8 cellular contexts compared by ENCODE assay signal in genomic region chr6:36765943-36766648, GRCh38.
A peak's percentile ranks its signal among the peaks of the same experiment; 100 is the strongest.
DNase-seq lines count a peak whose midpoint lies in the region; ATAC-seq and TF ChIP-seq lines count a peak whose summit lies in the region.

No MANE protein-coding gene starts in this region.

- H3K4me3 ChIP-seq in AG04450 (ENCODE audit: low read depth, low read length), result no peak overlapping the region
- H3K4me3 ChIP-seq in lung, result no peak overlapping the region

- peaks cover 0 to 6% of the 10 kb centered on the region in 2 donors for H3K4me1 ChIP-seq in lung (ENCODE audit: control insufficient read depth in 2 of 2, insufficient read depth in 2 of 2, low read length in 2 of 2)

- WGBS in lung, 2 donors, result 27 to 29% methylated on average over 13 of the region's 13 CpGs

- no peaks in the 10 kb centered on the region for H3K36me3 ChIP-seq in lung (ENCODE audit: control insufficient read depth in 2 of 2, insufficient read depth in 2 of 2, low read length in 2 of 2)

- POLR2A ChIA-PET in AG04450 (lab: Yijun Ruan, JAX), result interaction anchor here (1.1 kb wide), 2 partner anchors 220 to 252 kb away, joined by 3 to 5 read pairs; partner anchors contain the start of gene MTCH1

- CTCF ChIA-PET in AG04450 (lab: Charles Lee), result interaction anchor here (0.5 to 7.9 kb wide), 50 partner anchors 10 to 445 kb away, joined by 3 to 210 read pairs (median 4); partner anchors contain the start of genes C6orf89 and PPIL1

- ATAC-seq in GM18858 (IDR thresholded peaks at IDR 0.05; ENCODE audit: unreplicated experiment) (peak; percentile 66), HG03439 (IDR thresholded peaks at IDR 0.05; ENCODE audit: unreplicated experiment) (peak; percentile 69), lung (ENCODE audit: insufficient read depth, low FRiP score) (peak; percentile 67)

- DNase-seq in AG04450 (ENCODE audit: low read depth, low spot score) (peak; percentile 43), NCI-H748 (lab: John Stamatoyannopoulos, UW; ENCODE audit: unreplicated experiment) (peak; percentile 95), dermis blood vessel endothelial cell (peak; percentile 88), lung (ENCODE audit: low spot score) (peak; percentile 85)
- DNase-seq in activated CD4-positive, alpha-beta T cell treated with anti-CD3 and anti-CD28 coated beads, Interleukin-2, amount 50 U/mL, for 4 hours, result peak; percentile 79 to 80
- peak; percentile 53 for DNase-seq in stimulated activated CD8-positive, alpha-beta memory T cell treated with anti-CD3 and anti-CD28 coated beads, Interleukin-12 subunit alpha, Interleukin-12 subunit beta, amount 100 ng/mL, for 24 hours (ENCODE audit: extremely low read depth)

- no peak overlapping the region for H3K27ac ChIP-seq in AG04450 (ENCODE audit: low read depth, low read length)
- no peak overlapping the region for H3K27ac ChIP-seq in lung (ENCODE audit: low read depth in 1 of 2, low read length in 1 of 2)

- TF ChIP-seq CTCF in AG04450 (IDR thresholded peaks at IDR 0.05; ENCODE audit: low read depth, low read length) (peak; percentile 98), lung (IDR thresholded peaks at IDR 0.05; ENCODE audit: control extremely low read depth, extremely low read depth) (peak; percentile 91)

- no peaks in the 10 kb centered on the region for H3K27me3 ChIP-seq in AG04450 (ENCODE audit: control insufficient read depth, insufficient read depth, low read length)
- no peaks in the 10 kb centered on the region for H3K27me3 ChIP-seq in lung (ENCODE audit: control insufficient read depth, insufficient read depth)

- H3K9me3 ChIP-seq in AG04450 (ENCODE audit: control insufficient read depth, insufficient read depth, low read length), result no peaks in the 10 kb centered on the region
- H3K9me3 ChIP-seq in lung (ENCODE audit: control insufficient read depth in 2 of 2, insufficient read depth in 1 of 2, low read length in 1 of 2), result no peaks in the 10 kb centered on the region

Comparison
In these comparisons a context has a peak if more than half of its experiments do, and no peak if none do; other contexts are left out.
1. DNase-seq: peak in every context shown above with its lines; median percentile 95 in NCI-H748; 88 in dermis blood vessel endothelial cell; 85 in lung; 80 in activated CD4-positive, alpha-beta T cell treated with anti-CD3 and anti-CD28 coated beads, Interleukin-2, amount 50 U/mL, for 4 hours; 53 in stimulated activated CD8-positive, alpha-beta memory T cell treated with anti-CD3 and anti-CD28 coated beads, Interleukin-12 subunit alpha, Interleukin-12 subunit beta, amount 100 ng/mL, for 24 hours; 43 in AG04450.